9 cellular contexts compared by ENCODE assay signal in the genomic region with DNA sequence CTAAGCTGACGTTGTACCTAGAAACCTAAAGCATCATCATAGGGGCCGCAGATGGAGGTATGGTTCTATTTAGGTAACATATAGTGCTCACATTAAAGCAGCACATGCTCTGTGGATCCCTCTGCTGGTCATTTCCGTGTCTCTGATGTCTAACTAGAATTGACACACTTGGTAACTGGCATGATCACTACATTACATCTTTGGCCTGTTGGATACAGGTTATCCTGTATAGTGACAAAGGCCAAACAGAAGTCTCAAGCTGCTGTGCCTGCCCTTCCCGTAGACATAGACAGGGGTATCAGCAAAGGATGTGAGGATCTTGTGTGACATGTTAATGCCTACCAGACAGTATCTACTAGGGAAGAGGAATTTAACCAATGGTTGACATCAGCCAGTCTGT. TPM values are rescaled to one million over a fixed set of nuclear protein-coding genes. Genes with fewer than 3 reads are reported as not detected.
DNase-seq lines count a peak whose midpoint lies in the region; ATAC-seq, FAIRE-seq and TF ChIP-seq lines count a peak whose summit lies in the region.
"Had no signal": no experiment of that assay in that cellular context is flagged by ENCODE, and none has a peak within 500 bp of the region (broad histone marks: within the 10 kb centered on the region; RNA-seq: fewer than 3 reads in every experiment).

No MANE protein-coding gene starts in this region.

- H3K27ac ChIP-seq in A549 (no peak overlapping the region), SU-DHL-6 (ENCODE audit: low read depth, low read length) (no peak overlapping the region), lung (ENCODE audit: low read depth in 1 of 2, low read length in 1 of 2) (no peak overlapping the region), ovary (no peak overlapping the region)

- H3K4me1 ChIP-seq in A549 = no peaks in the 10 kb centered on the region
- H3K4me1 ChIP-seq in lung (ENCODE audit: control insufficient read depth in 2 of 2, insufficient read depth in 2 of 2, low read length in 2 of 2) = peaks cover 0 to 3% of the 10 kb centered on the region in 2 donors
- H3K4me1 ChIP-seq in ovary (ENCODE audit: insufficient read depth) = peaks cover 4% of the 10 kb centered on the region

- no peaks in the 10 kb centered on the region; the same call in 1 of the 2 replicates for H4K20me1 ChIP-seq in SU-DHL-6 (ENCODE audit: low read depth, low read length)

- TF ChIP-seq EP300 in A549 (IDR thresholded peaks at IDR 0.05) (no peak), ovary (IDR thresholded peaks at IDR 0.05) (no peak)

- H3K9me3 ChIP-seq in A549 (no peaks in the 10 kb centered on the region), SU-DHL-6 (ENCODE audit: insufficient read depth, low read length) (no peaks in the 10 kb centered on the region), lung (ENCODE audit: control insufficient read depth in 2 of 2, insufficient read depth in 1 of 2, low read length in 1 of 2) (no peaks in the 10 kb centered on the region), ovary (no peaks in the 10 kb centered on the region)

- H3K4me3 ChIP-seq in A549 = no peak overlapping the region
- no peak overlapping the region for H3K4me3 ChIP-seq in SU-DHL-6 (ENCODE audit: insufficient read depth, low read length, poor library complexity, severe bottlenecking)
- no peak overlapping the region for H3K4me3 ChIP-seq in choroid plexus epithelial cell (ENCODE audit: low read depth, low read length)
- no peak overlapping the region for H3K4me3 ChIP-seq in lung
- H3K4me3 ChIP-seq in ovary = no peak overlapping the region

- peak; percentile 81 for FAIRE-seq in A549 (lab: Jason Lieb, UNC)

- no peaks in the 10 kb centered on the region for H3K9me2 ChIP-seq in SU-DHL-6 (replicated peaks; ENCODE audit: insufficient read depth, low read length)

- TF ChIP-seq CTCF in A549 (IDR thresholded peaks at IDR 0.05) (peak; percentile 65), SU-DHL-6 (IDR thresholded peaks at IDR 0.05; ENCODE audit: insufficient read depth, low read length, poor library complexity, severe bottlenecking) (peak; percentile 71), choroid plexus epithelial cell (conservative IDR thresholded peaks at IDR 0.05; ENCODE audit: low read depth, low read length) (peak; percentile 77), lung (IDR thresholded peaks at IDR 0.05; ENCODE audit: control extremely low read depth, extremely low read depth) (no peak), ovary (IDR thresholded peaks at IDR 0.05) (no peak)

- 42% methylated on average over 4 of the region's 4 CpGs for WGBS in A549 (ENCODE audit: missing lambda C conversion rate)
- WGBS in lung, 2 donors = 59 to 66% methylated on average over 4 of the region's 4 CpGs
- 59 to 66% (median 65%) methylated on average over 4 of the region's 4 CpGs for WGBS in ovary, 3 donors

- intact Hi-C loops in ovary (cut with DNase I) = no loop called here

- peak; percentile 39 to 70 for DNase-seq in A549 (ENCODE audit: low read depth in 1 of 2, low spot score in 1 of 2)
- peak; percentile 22 for DNase-seq in Daoy (ENCODE audit: low read depth)
- DNase-seq in HT1080 (ENCODE audit: low read depth) = peak; percentile 28
- DNase-seq in choroid plexus epithelial cell (ENCODE audit: low read depth) = peak; percentile 72
- DNase-seq in lung (ENCODE audit: low spot score) = peak; percentile 33
- DNase-seq in ovary = no peak
- DNase-seq: left cardiac atrium had no signal

- CTCF ChIA-PET in A549 (lab: Yijun Ruan, JAX) = interaction anchor here (0.6 to 4.3 kb wide), 29 partner anchors 9 to 1262 kb away, joined by 3 to 49 read pairs (median 5); no protein-coding TSS in a partner anchor

- H3K36me3 ChIP-seq in SU-DHL-6 (ENCODE audit: low read length) = peaks cover 11% of the 10 kb centered on the region; the same call in 1 of the 2 replicates
- peaks cover 0 to 1% of the 10 kb centered on the region in 2 donors for H3K36me3 ChIP-seq in lung (ENCODE audit: control insufficient read depth in 2 of 2, insufficient read depth in 2 of 2, low read length in 2 of 2)
- no peaks in the 10 kb centered on the region for H3K36me3 ChIP-seq in ovary

- H3K4me2 ChIP-seq in A549 (no peak overlapping the region), SU-DHL-6 (ENCODE audit: low read depth, low read length, poor library complexity, severe bottlenecking) (no peak overlapping the region)

- TF ChIP-seq RAD21 in A549 (conservative IDR thresholded peaks at IDR 0.05 in 1 of 2, IDR thresholded peaks at IDR 0.05 in 1 of 2) = peak; percentile 64 to 67

- H2AFZ ChIP-seq in SU-DHL-6 (ENCODE audit: low read depth, low read length, severe bottlenecking) = no peak overlapping the region

- H3K79me2 ChIP-seq in SU-DHL-6 (ENCODE audit: insufficient read depth, low read length) = no peaks in the 10 kb centered on the region

- peak; percentile 87 to 90 for ATAC-seq in A549
- ATAC-seq in lung (ENCODE audit: insufficient read depth, low FRiP score) = no peak
- ATAC-seq in GM18873 (IDR thresholded peaks at IDR 0.05; ENCODE audit: low FRiP score, unreplicated experiment) = no peak

- H3K27me3 ChIP-seq in SU-DHL-6 (ENCODE audit: low read length) (no peaks in the 10 kb centered on the region), lung (ENCODE audit: control insufficient read depth, insufficient read depth) (no peaks in the 10 kb centered on the region), ovary (no peaks in the 10 kb centered on the region)

- POLR2A ChIA-PET in A549 (lab: Yijun Ruan, JAX) = no interaction called here

- TF ChIP-seq POLR2A in A549 (IDR thresholded peaks at IDR 0.05; ENCODE audit: low read length) = no peak
- TF ChIP-seq POLR2A in ovary (IDR thresholded peaks at IDR 0.05) = no peak

- peaks cover 12% of the 10 kb centered on the region; the same call in 1 of the 2 replicates for H3F3A ChIP-seq in SU-DHL-6 (ENCODE audit: insufficient read depth)

- H3K9ac ChIP-seq in SU-DHL-6 (ENCODE audit: low read length) = no peak overlapping the region

TF ChIP-seq in A549, 52 proteins besides CTCF, POLR2A, EP300 and RAD21:
- TF ChIP-seq CHD2 (IDR thresholded peaks at IDR 0.05; ENCODE audit: low read length, partially characterized antibody) (no peak), SMC3 (IDR thresholded peaks at IDR 0.05) (peak; percentile 74), BHLHE40 (IDR thresholded peaks at IDR 0.05; ENCODE audit: low read depth, low read length) (no peak), JUNB (IDR thresholded peaks at IDR 0.05) (no peak)

RNA-seq across cellular contexts. Expression of gene KIF5B, which starts 51.2 kb away (rescaled TPM):
- polyA plus RNA-seq in A549 (2011; rRNA removed) (89.6 and 124 TPM in 2 replicates), A549 (2017; fragmentation: RNase III; extraction: RNeasy Plus Mini Kit Qiagen cat#74134 plus additional on column Dnase treatment) (78.9 to 84.6 TPM (median 81.9 TPM) in 3 replicates), lung (10 to 100 TPM; 37.6 to 49.5 TPM), ovary (10 to 100 TPM; 29.0 to 43.6 TPM)
- 16.9 and 17.1 TPM in 2 replicates for polyA plus RNA-seq in A549 (2012; cell fraction: cytosol; rRNA removed)
- 13.4 and 14.5 TPM in 2 replicates for polyA plus RNA-seq in A549 (2012; cell fraction: nucleus; rRNA removed)
- polyA minus RNA-seq in A549 (2011; rRNA and poly(A)+ RNA removed) = 41.6 and 42.2 TPM in 2 replicates
- 122 TPM in 2 replicates for total RNA-seq in Daoy (2014; rRNA removed; shearing (Covaris generic))
- total RNA-seq in HT1080 (2014; rRNA removed; shearing (Covaris generic)) = 91.1 and 96.0 TPM in 2 replicates
- polyA plus RNA-seq in HT1080 (2015; cell fraction: cytosol; rRNA removed) = 69.7 and 92.9 TPM in 2 replicates
- 88.4 and 88.9 TPM in 2 replicates for polyA plus RNA-seq in HT1080 (2015; cell fraction: nucleus; rRNA removed)
- total RNA-seq in lung (100 to 1,000 TPM in 1 of 2 donors, 10 to 100 TPM in 1; 86.4 to 121 TPM), ovary (10 to 100 TPM; 56.6 to 95.8 (median 64.6) TPM)

Comparison
In these comparisons a context has a peak if more than half of its experiments do, and no peak if none do; other contexts are left out.
1. ATAC-seq: peak in A549 (2 of 2); none in lung (single experiment) and GM18873 (single experiment).
2. DNase-seq: peak in A549 (2 of 2), Daoy (single experiment), HT1080 (single experiment), choroid plexus epithelial cell (single experiment) and lung (single experiment); none in ovary (0 of 5).
3. CTCF ChIP-seq: peak in A549 (single experiment), SU-DHL-6 (single experiment) and choroid plexus epithelial cell (single experiment); none in lung (single experiment) and ovary (0 of 3).